Comparison of ENCODE assay signal across 22 cellular contexts in the genomic region with DNA sequence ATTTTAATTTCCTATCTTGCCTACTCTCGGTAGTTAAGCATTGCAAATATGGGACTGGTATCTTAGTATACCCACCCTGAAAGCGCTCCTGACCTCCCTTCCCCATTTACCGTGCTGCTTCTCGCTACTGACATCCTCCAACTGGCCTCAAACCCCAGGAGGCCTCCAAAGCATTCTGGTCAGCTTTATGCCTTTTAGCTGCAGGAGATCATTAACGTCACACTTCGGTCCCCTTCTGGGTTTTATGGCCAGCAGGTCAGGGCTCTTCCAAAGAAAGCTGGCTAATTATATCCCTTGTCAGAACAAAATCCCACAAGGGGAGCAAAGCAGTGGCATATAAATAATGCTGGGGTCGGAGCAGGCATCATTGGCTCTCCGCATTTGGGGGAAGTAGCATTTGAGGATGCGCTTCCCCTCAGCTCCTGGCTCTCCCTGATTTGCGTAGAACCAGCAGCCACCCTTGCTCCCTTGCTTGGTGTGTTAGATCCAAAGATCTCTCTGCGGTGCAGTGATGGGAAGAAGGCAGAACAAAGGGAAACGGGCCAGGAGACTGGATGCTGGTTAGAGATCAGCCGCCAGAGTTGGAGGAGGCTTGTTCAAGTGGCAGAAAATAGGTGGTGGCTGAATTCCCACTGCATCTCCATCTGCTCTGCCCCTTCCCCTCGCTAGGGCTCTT.
A peak's percentile ranks its signal among the peaks of the same experiment; 100 is the strongest.
DNase-seq lines count a peak whose midpoint lies in the region; TF ChIP-seq lines count a peak whose summit lies in the region.
"Had no signal": no experiment of that assay in that cellular context is flagged by ENCODE, and none has a peak within 500 bp of the region (broad histone marks: within the 10 kb centered on the region; RNA-seq: fewer than 3 reads in every experiment).

No MANE protein-coding gene starts in this region.

- H3K9me3 ChIP-seq in trophoblast cell (ENCODE audit: insufficient read depth, low read depth, low read length) = no peaks in the 10 kb centered on the region
- H3K9me3 ChIP-seq: upper lobe of right lung had no signal

- H2BK5ac ChIP-seq in trophoblast cell (ENCODE audit: low read depth, low read length, poor library complexity) = peak overlapping the region; percentile 31

- H3K4me2 ChIP-seq in trophoblast cell (ENCODE audit: low read length) = no peak overlapping the region

- no peak overlapping the region for H2AFZ ChIP-seq in trophoblast cell (ENCODE audit: insufficient read depth, low read length, poor library complexity)

- peaks cover 20 to 36% of the 10 kb centered on the region in 2 experiments for H3K36me3 ChIP-seq in trophoblast cell (ENCODE audit: control insufficient read depth in 1 of 2, insufficient read depth in 2 of 2, low read length in 2 of 2)
- H3K36me3 ChIP-seq: upper lobe of right lung had no signal

- H3K4me1 ChIP-seq in trophoblast cell (ENCODE audit: control insufficient read depth in 1 of 2, insufficient read depth in 2 of 2, low read length in 2 of 2) = peaks cover 25 to 34% of the 10 kb centered on the region in 2 experiments
- H3K4me1 ChIP-seq: upper lobe of right lung had no signal

- H3K27ac ChIP-seq in trophoblast cell (ENCODE audit: low read depth, low read length) = no peak overlapping the region
- H3K27ac ChIP-seq: upper lobe of right lung had no signal

- H3K4ac ChIP-seq in trophoblast cell (ENCODE audit: low read depth, low read length) = peak overlapping the region; percentile 20

- peaks cover 5% of the 10 kb centered on the region for H3K79me2 ChIP-seq in trophoblast cell (ENCODE audit: control insufficient read depth, insufficient read depth, low read length, poor library complexity)

- no peak overlapping the region for H3K9ac ChIP-seq in trophoblast cell (ENCODE audit: low read length)

- H4K91ac ChIP-seq in trophoblast cell (ENCODE audit: low read depth, low read length) = peak overlapping the region; percentile 45

- peaks cover 26% of the 10 kb centered on the region for H3K79me1 ChIP-seq in trophoblast cell (ENCODE audit: low read length)

- no peak for TF ChIP-seq CTCF in choroid plexus epithelial cell (conservative IDR thresholded peaks at IDR 0.05; ENCODE audit: low read depth, low read length)

- peak overlapping the region; percentile 30 for H3K14ac ChIP-seq in trophoblast cell (ENCODE audit: low read length)

- DNase-seq in NCI-H1417 (lab: John Stamatoyannopoulos, UW) (peak in 2 of 3 experiments; percentile 26 to 66), NCI-H1417 treated with DMSO at 0.1 percent for 48 hours (lab: John Stamatoyannopoulos, UW) (no peak), NCI-H2227 (lab: John Stamatoyannopoulos, UW; ENCODE audit: unreplicated experiment) (peak; percentile 74), choroid plexus epithelial cell (ENCODE audit: low read depth) (peak; percentile 40), trophoblast cell (no peak), NCI-H82 (lab: John Stamatoyannopoulos, UW) (no peak), amygdala (lab: John Stamatoyannopoulos, UW) (no peak), globus pallidus (ENCODE audit: low spot score) (no peak)
- DNase-seq: 8988T; activated CD4-positive, alpha-beta T cell treated with anti-CD3 and anti-CD28 coated beads, Interleukin-2, amount 50 U/mL, for 1 hour; activated CD8-positive, alpha-beta memory T cell treated with anti-CD3 and anti-CD28 coated beads, Interleukin-2, amount 50 U/mL, for 4 hours; activated effector memory CD4-positive, alpha-beta T cell treated with anti-CD3 and anti-CD28 coated beads, Interleukin-2, amount 50 U/mL, for 16 hours; GOT3; hippocampal formation; islet precursor cell; naive B cell; NCI-H1930; NCI-H510A; SHP77 treated with DMSO at 0.1 percent for 48 hours; stimulated activated CD4-positive, alpha-beta T cell treated with anti-CD3 and anti-CD28 coated beads, Interleukin-2, amount 100 ng/mL, for 24 hours; stimulated activated naive CD8-positive, alpha-beta T cell treated with anti-CD3 and anti-CD28 coated beads, Interleukin-15, amount 100 ng/mL, for 72 hours; upper lobe of right lung had no signal

- H4K8ac ChIP-seq in trophoblast cell (ENCODE audit: low read depth, low read length) = no peak overlapping the region

- peak overlapping the region; percentile 42 for H2BK12ac ChIP-seq in trophoblast cell (ENCODE audit: low read length)

- H3K27me3 ChIP-seq in trophoblast cell (ENCODE audit: insufficient read depth, low read length) = no peaks in the 10 kb centered on the region
- H3K27me3 ChIP-seq: upper lobe of right lung had no signal

- no peak overlapping the region for H3K23ac ChIP-seq in trophoblast cell (ENCODE audit: low read length)

- H2BK120ac ChIP-seq in trophoblast cell (ENCODE audit: insufficient read depth, low read length, poor library complexity) = peak overlapping the region; percentile 46

- no CpG with 5 or more reads among the region's 14 CpGs for WGBS in trophoblast cell (ENCODE audit: extremely low coverage, insufficient coverage, insufficient read length)

- peak overlapping the region; percentile 32 for H2AK5ac ChIP-seq in trophoblast cell (ENCODE audit: low read length)

- peak overlapping the region; percentile 12 for H4K12ac ChIP-seq in trophoblast cell (ENCODE audit: low read depth, low read length)

- H3K18ac ChIP-seq in trophoblast cell (ENCODE audit: low read length) = peak overlapping the region; percentile 25

- no peak overlapping the region for H3K4me3 ChIP-seq in choroid plexus epithelial cell (ENCODE audit: low read depth, low read length)
- H3K4me3 ChIP-seq in trophoblast cell (ENCODE audit: low read depth, low read length) = no peak overlapping the region
- H3K4me3 ChIP-seq: upper lobe of right lung had no signal

Comparison
In these comparisons a context has a peak if more than half of its experiments do, and no peak if none do; other contexts are left out.
1. DNase-seq: peak in NCI-H1417 (2 of 3), NCI-H2227 (single experiment) and choroid plexus epithelial cell (single experiment); none in NCI-H1417 treated with DMSO at 0.1 percent for 48 hours (single experiment), trophoblast cell (0 of 2), NCI-H82 (single experiment), amygdala (0 of 56) and globus pallidus (single experiment).